Comparison of ENCODE assay signal across 1 cellular context in the genomic region with DNA sequence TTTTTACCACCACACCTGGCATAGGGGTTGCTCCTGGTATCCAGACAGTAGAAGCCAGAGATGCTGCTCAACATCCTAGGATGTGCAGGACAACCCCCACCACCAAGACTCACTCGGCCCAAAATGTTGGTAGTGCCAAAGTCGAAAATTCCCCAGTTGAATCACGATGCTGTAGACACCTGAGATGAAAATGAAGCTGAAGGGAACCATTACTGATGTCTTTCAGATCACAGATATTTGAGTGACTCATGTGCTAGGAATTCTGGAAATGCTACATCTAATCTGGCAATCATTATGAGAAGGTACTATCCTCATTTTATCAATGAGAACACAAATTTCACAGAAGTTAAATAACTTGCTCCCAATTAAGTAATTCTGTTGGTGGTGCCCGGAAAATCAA.
TF ChIP-seq lines count a peak whose summit lies in the region.

No MANE protein-coding gene starts in this region.

TF ChIP-seq in SK-N-SH, 30 proteins besides CTCF, POLR2A, EP300 and RAD21 (continued from another document):
- TF ChIP-seq USF2 (IDR thresholded peaks at IDR 0.05; ENCODE audit: borderline replicate concordance, low read depth, low read length) (no peak), ZBTB33 (IDR thresholded peaks at IDR 0.05; ENCODE audit: borderline replicate concordance, low read depth) (no peak), RXRA (IDR thresholded peaks at IDR 0.05; ENCODE audit: borderline replicate concordance, low read depth) (no peak), MEF2A (IDR thresholded peaks at IDR 0.05; ENCODE audit: borderline replicate concordance, low read depth) (no peak), RFX5 (IDR thresholded peaks at IDR 0.05; ENCODE audit: low read length) (no peak)
TF ChIP-seq in SK-N-SH: peak in this region for 0.
